In the genomic region with DNA sequence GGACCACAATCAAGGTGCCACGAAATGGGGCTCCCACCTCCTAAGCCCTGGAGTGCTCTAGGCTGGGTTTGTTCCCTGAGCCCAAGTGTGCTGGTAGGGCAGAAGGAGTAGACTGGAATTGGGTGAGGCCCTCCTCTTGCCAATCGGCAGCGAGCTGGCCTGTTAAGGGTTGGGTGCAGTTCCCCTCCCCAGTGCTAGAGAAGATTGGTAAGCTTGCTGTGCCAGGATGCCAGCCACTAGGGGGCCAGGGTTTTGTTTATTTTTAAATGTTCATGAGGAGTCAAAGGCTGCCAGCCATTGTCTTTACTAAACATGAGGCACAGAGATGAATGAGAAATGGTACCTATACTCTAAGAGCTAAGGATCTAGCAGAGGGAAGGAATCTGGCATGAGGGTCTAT, we compare ENCODE assay signal across 1 cellular context.
TF ChIP-seq lines count a peak whose summit lies in the region.

No MANE protein-coding gene starts in this region.

TF ChIP-seq in GM23338, 12 proteins besides CTCF, POLR2A, EP300 and RAD21 (continued from another document):
- TF ChIP-seq ZNF331 (CRISPR knock-in tag; IDR thresholded peaks at IDR 0.05; ENCODE audit: low read depth) (no peak), STAT1 (IDR thresholded peaks at IDR 0.05; ENCODE audit: unreplicated experiment) (no peak)
